ENCODE assay signal across 15 cellular contexts in the genomic region with DNA sequence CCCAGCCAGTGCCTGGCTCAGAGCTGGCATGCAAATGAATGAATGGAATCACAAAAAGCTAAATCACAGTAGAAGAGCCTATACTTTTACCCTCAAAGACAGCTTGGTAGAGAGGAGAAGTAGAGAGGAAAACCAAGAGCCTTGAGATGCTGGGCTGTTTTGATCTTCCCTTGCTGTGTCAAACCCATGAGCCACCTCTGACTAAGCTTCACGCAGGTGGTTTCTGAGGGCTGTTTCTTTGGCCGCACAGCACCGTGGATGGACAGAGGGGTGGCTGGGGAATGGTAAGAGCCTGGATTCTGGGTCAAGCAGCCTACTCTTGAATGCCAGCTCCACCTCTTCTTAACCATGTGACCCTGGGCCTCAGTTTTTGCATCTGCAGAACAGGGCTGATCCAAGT. TPM values are rescaled to one million over a fixed set of nuclear protein-coding genes. Genes with fewer than 3 reads are reported as not detected.
A peak's percentile ranks its signal among the peaks of the same experiment; 100 is the strongest.
DNase-seq lines count a peak whose midpoint lies in the region; ATAC-seq and TF ChIP-seq lines count a peak whose summit lies in the region.
"Had no signal": no experiment of that assay in that cellular context is flagged by ENCODE, and none has a peak within 500 bp of the region (broad histone marks: within the 10 kb centered on the region; RNA-seq: fewer than 3 reads in every experiment).

No MANE protein-coding gene starts in this region.

- peaks cover 70% of the 10 kb centered on the region for H3K4me1 Mint-ChIP-seq in brain
- peaks cover 69% of the 10 kb centered on the region for H3K4me1 Mint-ChIP-seq in stimulated activated memory B cell treated with anti-CD40 and anti-IgM and Interleukin-4, amounts not matched to agents 10 μg/mL and 1 μg/mL and 100 μg/mL, for 72 hours

- no peaks in the 10 kb centered on the region for H3K9me3 Mint-ChIP-seq in brain
- no peaks in the 10 kb centered on the region for H3K9me3 Mint-ChIP-seq in stimulated activated memory B cell treated with anti-CD40 and anti-IgM and Interleukin-4, amounts not matched to agents 10 μg/mL and 1 μg/mL and 100 μg/mL, for 72 hours
- H3K9me3 Mint-ChIP-seq: endodermal cell, neural crest cell had no signal

- no peak for TF ChIP-seq CTCF in brain (conservative IDR thresholded peaks at IDR 0.05)

- no peaks in the 10 kb centered on the region for H3K36me3 Mint-ChIP-seq in brain
- H3K36me3 Mint-ChIP-seq in stimulated activated memory B cell treated with anti-CD40 and anti-IgM and Interleukin-4, amounts not matched to agents 10 μg/mL and 1 μg/mL and 100 μg/mL, for 72 hours = no peaks in the 10 kb centered on the region

- peak overlapping the region in 3 of 5 experiments; percentile 6 to 47 (median 26) for H3K4me3 Mint-ChIP-seq in brain
- H3K4me3 Mint-ChIP-seq in stimulated activated memory B cell treated with anti-CD40 and anti-IgM and Interleukin-4, amounts not matched to agents 10 μg/mL and 1 μg/mL and 100 μg/mL, for 72 hours = no peak overlapping the region
- H3K4me3 Mint-ChIP-seq: endodermal cell, neural crest cell had no signal

- DNase-seq in activated gamma-delta T cell treated with Interleukin-2 at 50 U/mL for 16 hours (peak; percentile 33), activated gamma-delta T cell (lab: John Stamatoyannopoulos, UW) (no peak), NCI-H146 (lab: John Stamatoyannopoulos, UW) (no peak), DMS 273 (lab: John Stamatoyannopoulos, UW; ENCODE audit: unreplicated experiment) (no peak), kidney glomerular epithelial cell (lab: John Stamatoyannopoulos, UW) (no peak)
- DNase-seq in activated CD4-positive, CD25-positive, alpha-beta regulatory T cell treated with anti-CD3 and anti-CD28 coated beads, Interleukin-2, amount 50 U/mL, for 72 hours = peak; percentile 52
- DNase-seq: DMS79 treated with DMSO at 0.1 percent for 48 hours, endodermal cell, NCI-H1436 treated with DMSO at 0.1 percent for 48 hours, SJCRH30, small intestine had no signal

- ATAC-seq in stimulated activated memory B cell treated with anti-CD40 and anti-IgM and Interleukin-4, amounts not matched to agents 10 μg/mL and 1 μg/mL and 100 μg/mL, for 72 hours = no peak
- ATAC-seq: left lobe of liver had no signal

- H3K27me3 Mint-ChIP-seq in brain = no peaks in the 10 kb centered on the region
- H3K27me3 Mint-ChIP-seq in stimulated activated memory B cell treated with anti-CD40 and anti-IgM and Interleukin-4, amounts not matched to agents 10 μg/mL and 1 μg/mL and 100 μg/mL, for 72 hours = no peaks in the 10 kb centered on the region

- peak overlapping the region in 4 of 5 experiments; percentile 64 to 94 (median 82) for H3K27ac Mint-ChIP-seq in brain
- peak overlapping the region; percentile 67 for H3K27ac Mint-ChIP-seq in stimulated activated memory B cell treated with anti-CD40 and anti-IgM and Interleukin-4, amounts not matched to agents 10 μg/mL and 1 μg/mL and 100 μg/mL, for 72 hours
- H3K27ac Mint-ChIP-seq: endodermal cell had no signal

RNA-seq across cellular contexts. Expression of a gene that starts 18.6 kb away (rescaled TPM):
- polyA plus RNA-seq in brain (ENCODE audit: insufficient read depth, low read depth, low replicate concordance) = 31.4 TPM

Comparison
In these comparisons a context has a peak if more than half of its experiments do, and no peak if none do; other contexts are left out.
1. DNase-seq: peak in activated gamma-delta T cell treated with Interleukin-2 at 50 U/mL for 16 hours (single experiment) and activated CD4-positive, CD25-positive, alpha-beta regulatory T cell treated with anti-CD3 and anti-CD28 coated beads, Interleukin-2, amount 50 U/mL, for 72 hours (single experiment); none in activated gamma-delta T cell (single experiment), NCI-H146 (single experiment), DMS 273 (single experiment) and kidney glomerular epithelial cell (single experiment).